ENCODE assay signal across 16 cellular contexts in the genomic region with DNA sequence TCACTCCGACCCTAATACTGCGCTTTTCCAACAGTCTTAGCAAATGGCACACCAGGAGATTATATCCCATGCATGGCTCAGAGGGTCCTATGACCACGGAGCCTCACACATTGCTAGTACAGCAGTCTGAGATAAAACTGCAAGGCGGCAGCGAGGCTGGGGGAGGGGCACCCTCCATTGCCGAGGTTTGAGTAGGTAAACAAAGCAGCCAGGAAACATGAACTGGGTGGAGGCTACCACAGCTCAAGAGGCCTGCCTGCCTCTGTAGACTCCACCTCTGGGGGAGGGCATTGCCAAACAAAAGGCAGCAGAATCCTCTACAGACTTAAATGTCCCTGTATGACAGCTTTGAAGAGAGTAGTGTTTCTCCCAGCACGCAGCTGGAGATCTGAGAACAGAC. TPM values are rescaled to one million over a fixed set of nuclear protein-coding genes. Genes with fewer than 3 reads are reported as not detected.
DNase-seq lines count a peak whose midpoint lies in the region; ATAC-seq, FAIRE-seq and TF ChIP-seq lines count a peak whose summit lies in the region.
"Not testable (repeated sequence)": the region's sequence is repeated elsewhere in the genome, so short reads cannot be mapped to it uniquely, and the experiment has no call there.
"Had no signal": no experiment of that assay in that cellular context is flagged by ENCODE, and none has a peak within 500 bp of the region (broad histone marks: within the 10 kb centered on the region; RNA-seq: fewer than 3 reads in every experiment).

No MANE protein-coding gene starts in this region.

- CTCF ChIA-PET in A549 (lab: Yijun Ruan, JAX), result interaction anchor here (0.6 to 1.2 kb wide), 2 partner anchors 21 to 923 kb away, joined by 3 read pairs; a partner anchor contains a TSS
- CTCF ChIA-PET in PC-3 (lab: Charles Lee), result not testable (repeated sequence)

- H3K27ac Mint-ChIP-seq in osteocyte (ENCODE audit: unreplicated experiment), result not testable (repeated sequence)

- not testable (repeated sequence) for H2AFZ ChIP-seq in MM.1S (ENCODE audit: low read length); PC-3 (ENCODE audit: low read length)

- not testable (repeated sequence) for BruUV-seq in PC-3 (replicated peaks; lab: Mats Ljungman, UMichigan)

- not testable (repeated sequence) for H3K27me3 Mint-ChIP-seq in osteocyte (ENCODE audit: unreplicated experiment)

- not testable (repeated sequence) for H3K4me1 ChIP-seq in A549; MM.1S (ENCODE audit: low read length); PC-3 (ENCODE audit: insufficient read depth, low read length)

- POLR2A ChIA-PET in A549 (lab: Yijun Ruan, JAX); PC-3 (lab: Charles Lee; ENCODE audit: unreplicated experiment): not testable (repeated sequence)

- not testable (repeated sequence) for H3K27me3 ChIP-seq in MM.1S (replicated peaks; ENCODE audit: insufficient read depth, low read length); PC-3 (ENCODE audit: low read length)

- peak overlapping the region; percentile 39; the same call in 2 of the 3 replicates for H3K4me2 ChIP-seq in A549
- H3K4me2 ChIP-seq in MM.1S (ENCODE audit: low read depth, low read length), result peak overlapping the region; percentile 29; the same call in 1 of the 2 replicates
- H3K4me2 ChIP-seq in PC-3 (ENCODE audit: low read length), result not testable (repeated sequence)

- 2% methylated on average over 6 of the region's 7 CpGs for WGBS in A549 (ENCODE audit: missing lambda C conversion rate)

- not testable (repeated sequence) for H3K9me3 Mint-ChIP-seq in osteocyte (ENCODE audit: unreplicated experiment)

- not testable (repeated sequence) for TF ChIP-seq POLR2A in A549 (IDR thresholded peaks at IDR 0.05; ENCODE audit: low read length)

- not testable (repeated sequence) for H3K4me3 Mint-ChIP-seq in osteocyte (ENCODE audit: unreplicated experiment)

- not testable (repeated sequence) for TF ChIP-seq RAD21 in A549 (conservative IDR thresholded peaks at IDR 0.05 in 1 of 2, IDR thresholded peaks at IDR 0.05 in 1 of 2)

- H3K9me3 ChIP-seq in A549; MM.1S (replicated peaks; ENCODE audit: insufficient read depth, low read length); PC-3 (ENCODE audit: low read length): not testable (repeated sequence)

- DNase-seq in A549 (ENCODE audit: low read depth in 1 of 2, low spot score in 1 of 2), result not testable (repeated sequence)
- DNase-seq in DMS53 (lab: John Stamatoyannopoulos, UW), result peak; percentile 85
- peak; percentile 73 for DNase-seq in MM.1S
- DNase-seq in NCI-H2107 treated with DMSO at 0.1 percent for 48 hours (lab: John Stamatoyannopoulos, UW; ENCODE audit: unreplicated experiment), result peak; percentile 5
- DNase-seq in NCI-H510A (lab: John Stamatoyannopoulos, UW), result peak; percentile 39
- DNase-seq in PC-3, result peak; percentile 7
- peak in 1 of 2 donors; percentile 66 for DNase-seq in left colon
- DNase-seq in osteocyte (ENCODE audit: extremely low spot score, unreplicated experiment), result peak; percentile 75

- not testable (repeated sequence) for H3K36me3 Mint-ChIP-seq in osteocyte (ENCODE audit: unreplicated experiment)

- not testable (repeated sequence) for H3K27ac ChIP-seq in A549; MM.1S (ENCODE audit: low read length); PC-3 (ENCODE audit: low read length)

- not testable (repeated sequence) for TF ChIP-seq EP300 in A549 (IDR thresholded peaks at IDR 0.05)

- not testable (repeated sequence) for H3K4me3 ChIP-seq in A549; MM.1S (ENCODE audit: low read length); PC-3 (ENCODE audit: low read length)

- H3F3A ChIP-seq in MM.1S (ENCODE audit: insufficient read depth, low read length); PC-3 (ENCODE audit: low read length, unreplicated experiment): not testable (repeated sequence)

- not testable (repeated sequence) for H3K9ac ChIP-seq in MM.1S (ENCODE audit: low read length); PC-3 (ENCODE audit: low read length)

- H3K36me3 ChIP-seq in MM.1S (replicated peaks; ENCODE audit: insufficient read depth, low read length); PC-3 (ENCODE audit: low read depth, low read length): not testable (repeated sequence)

- TF ChIP-seq CTCF in A549 (IDR thresholded peaks at IDR 0.05); MM.1S (IDR thresholded peaks at IDR 0.05; ENCODE audit: low read length); PC-3 (conservative IDR thresholded peaks at IDR 0.05; ENCODE audit: low read depth, low read length); osteocyte (IDR thresholded peaks at IDR 0.05): not testable (repeated sequence)

- H3K9me2 ChIP-seq in MM.1S (replicated peaks; ENCODE audit: insufficient read depth, low read length); PC-3 (replicated peaks; ENCODE audit: low read length): not testable (repeated sequence)

- intact Hi-C loops in PC-3 (cut with micrococcal nuclease); left colon (cut with DNase I, micrococcal nuclease): not testable (repeated sequence)

- FAIRE-seq in A549 (lab: Jason Lieb, UNC), result not testable (repeated sequence)

- H3K4me1 Mint-ChIP-seq in osteocyte (ENCODE audit: unreplicated experiment), result not testable (repeated sequence)

- H3K79me2 ChIP-seq in MM.1S (ENCODE audit: low read length); PC-3 (ENCODE audit: low read length): not testable (repeated sequence)

- not testable (repeated sequence) for H4K20me1 ChIP-seq in MM.1S (ENCODE audit: insufficient read depth, low read length); PC-3 (ENCODE audit: low read length)

- not testable (repeated sequence) for ATAC-seq in A549, PC-3
- ATAC-seq in left colon, result peak; percentile 65

RNA-seq across cellular contexts. Expression of a gene that starts 18.3 kb away (rescaled TPM):
- polyA plus RNA-seq in A549 (2011; rRNA removed) (not detected in 2 replicates), A549 (2017; fragmentation: RNase III; extraction: RNeasy Plus Mini Kit Qiagen cat#74134 plus additional on column Dnase treatment) (not detected in 3 replicates)
- not detected in 2 replicates for polyA plus RNA-seq in A549 (2012; cell fraction: cytosol; rRNA removed)
- polyA plus RNA-seq in A549 (2012; cell fraction: nucleus; rRNA removed), result not detected in 2 replicates
- polyA minus RNA-seq in A549 (2011; rRNA and poly(A)+ RNA removed), result not detected in 2 replicates
- total RNA-seq in PC-3 (2014; rRNA removed) (not detected in 2 replicates), left colon (not detected), osteocyte (not detected in 2 replicates)
- total RNA-seq: CD8-positive, alpha-beta memory T cell; IMR-90; Right ventricle myocardium inferior; RPMI7951; SK-MEL-5; T-cell; T-helper 2 cell treated with Interferon-gamma antibody and Interleukin-4, amounts not matched to agents 100 ng/mL and 5 ng/mL, for 36 hours had no signal
- polyA plus RNA-seq: CD14-positive monocyte; CD8-positive, alpha-beta memory T cell; IMR-90 had no signal

RNA-seq across cellular contexts. Expression of a gene that starts 20.6 kb away (rescaled TPM):
- polyA plus RNA-seq in A549 (2011; rRNA removed) (not detected in 2 replicates), A549 (2017; fragmentation: RNase III; extraction: RNeasy Plus Mini Kit Qiagen cat#74134 plus additional on column Dnase treatment) (not detected in 3 replicates)
- polyA plus RNA-seq in A549 (2012; cell fraction: cytosol; rRNA removed), result not detected in 2 replicates
- not detected in 2 replicates for polyA plus RNA-seq in A549 (2012; cell fraction: nucleus; rRNA removed)
- polyA minus RNA-seq in A549 (2011; rRNA and poly(A)+ RNA removed), result not detected in 2 replicates
- total RNA-seq in PC-3 (2014; rRNA removed) (not detected in 2 replicates), left colon (not detected), osteocyte (not detected in 2 replicates)
- total RNA-seq: CD8-positive, alpha-beta memory T cell; IMR-90; Right ventricle myocardium inferior; RPMI7951; SK-MEL-5; T-cell; T-helper 2 cell treated with Interferon-gamma antibody and Interleukin-4, amounts not matched to agents 100 ng/mL and 5 ng/mL, for 36 hours had no signal
- polyA plus RNA-seq: CD14-positive monocyte; CD8-positive, alpha-beta memory T cell; IMR-90 had no signal

RNA-seq across cellular contexts. Expression of a gene that starts 22.2 kb away (rescaled TPM):
- polyA plus RNA-seq in A549 (2011; rRNA removed) (not detected in 2 replicates), A549 (2017; fragmentation: RNase III; extraction: RNeasy Plus Mini Kit Qiagen cat#74134 plus additional on column Dnase treatment) (not detected in 3 replicates)
- not detected in 2 replicates for polyA plus RNA-seq in A549 (2012; cell fraction: cytosol; rRNA removed)
- polyA plus RNA-seq in A549 (2012; cell fraction: nucleus; rRNA removed), result not detected in 2 replicates
- not detected in 2 replicates for polyA minus RNA-seq in A549 (2011; rRNA and poly(A)+ RNA removed)
- total RNA-seq in PC-3 (2014; rRNA removed) (not detected in 2 replicates), left colon (not detected), osteocyte (not detected in 2 replicates)
- total RNA-seq: CD8-positive, alpha-beta memory T cell; IMR-90; Right ventricle myocardium inferior; RPMI7951; SK-MEL-5; T-cell; T-helper 2 cell treated with Interferon-gamma antibody and Interleukin-4, amounts not matched to agents 100 ng/mL and 5 ng/mL, for 36 hours had no signal
- polyA plus RNA-seq: CD14-positive monocyte; CD8-positive, alpha-beta memory T cell; IMR-90 had no signal

RNA-seq across cellular contexts. Expression of a gene that starts 50.1 kb away (rescaled TPM):
- not detected in 2 replicates for polyA plus RNA-seq in A549 (2011; rRNA removed)
- not detected in 2 replicates for polyA plus RNA-seq in A549 (2012; cell fraction: cytosol; rRNA removed)
- polyA plus RNA-seq in A549 (2012; cell fraction: nucleus; rRNA removed), result not detected in 2 replicates
- polyA plus RNA-seq in A549 (2017; fragmentation: RNase III; extraction: RNeasy Plus Mini Kit Qiagen cat#74134 plus additional on column Dnase treatment), result not detected in 3 replicates
- polyA minus RNA-seq in A549 (2011; rRNA and poly(A)+ RNA removed), result not detected in 2 replicates
- total RNA-seq in PC-3 (2014; rRNA removed), result not detected in 2 replicates
- not detected for total RNA-seq in left colon
- not detected in 2 replicates for total RNA-seq in osteocyte
- total RNA-seq: CD8-positive, alpha-beta memory T cell; IMR-90; Right ventricle myocardium inferior; RPMI7951; SK-MEL-5; T-cell; T-helper 2 cell treated with Interferon-gamma antibody and Interleukin-4, amounts not matched to agents 100 ng/mL and 5 ng/mL, for 36 hours had no signal
- polyA plus RNA-seq: CD14-positive monocyte; CD8-positive, alpha-beta memory T cell; IMR-90 had no signal

RNA-seq across cellular contexts. Expression of a gene that starts 53.1 kb away (rescaled TPM):
- not detected in 2 replicates for polyA plus RNA-seq in A549 (2011; rRNA removed)
- polyA plus RNA-seq in A549 (2012; cell fraction: cytosol; rRNA removed), result not detected in 2 replicates
- polyA plus RNA-seq in A549 (2012; cell fraction: nucleus; rRNA removed), result not detected in 2 replicates
- not detected in 3 replicates for polyA plus RNA-seq in A549 (2017; fragmentation: RNase III; extraction: RNeasy Plus Mini Kit Qiagen cat#74134 plus additional on column Dnase treatment)
- polyA minus RNA-seq in A549 (2011; rRNA and poly(A)+ RNA removed), result not detected in 2 replicates
- not detected in 2 replicates for total RNA-seq in PC-3 (2014; rRNA removed)
- not detected for total RNA-seq in left colon
- total RNA-seq in osteocyte, result not detected in 2 replicates
- total RNA-seq: CD8-positive, alpha-beta memory T cell; IMR-90; Right ventricle myocardium inferior; SK-MEL-5; T-cell; T-helper 2 cell treated with Interferon-gamma antibody and Interleukin-4, amounts not matched to agents 100 ng/mL and 5 ng/mL, for 36 hours had no signal
- polyA plus RNA-seq: CD14-positive monocyte; CD8-positive, alpha-beta memory T cell; IMR-90 had no signal
